8 cellular contexts compared by ENCODE assay signal in genomic region chr5:150489358-150490295, GRCh38. TPM values are rescaled to one million over a fixed set of nuclear protein-coding genes. Genes with fewer than 3 reads are reported as not detected.
DNase-seq lines count a peak whose midpoint lies in the region; ATAC-seq and TF ChIP-seq lines count a peak whose summit lies in the region.

No MANE protein-coding gene starts in this region.

- intact Hi-C loops in sciatic nerve (cut with DNase I) = loop anchor here (10.0 kb wide), 1 partner anchor 45 kb away; no protein-coding TSS in a partner anchor

- 76 to 84% methylated on average over 4 to 9 of the region's 9 CpGs for WGBS in endodermal cell (ENCODE audit: insufficient coverage in 1 of 2, insufficient read length in 1 of 2), 2 experiments

- no peaks in the 10 kb centered on the region for H3K9me3 ChIP-seq in endodermal cell (ENCODE audit: control insufficient read depth, low read length)

- TF ChIP-seq CTCF in GM10266 (IDR thresholded peaks at IDR 0.05; ENCODE audit: control insufficient read depth, insufficient read depth, low read depth, missing control alignments) (no peak), endodermal cell (conservative IDR thresholded peaks at IDR 0.05) (peak; percentile 31)

- H3K36me3 Mint-ChIP-seq in endodermal cell (ENCODE audit: low read depth) = peaks cover 11% of the 10 kb centered on the region

- no peaks in the 10 kb centered on the region for H3K27me3 Mint-ChIP-seq in endodermal cell (ENCODE audit: insufficient read depth)

- H3K4me3 Mint-ChIP-seq in endodermal cell = no peak overlapping the region

- H3K36me3 ChIP-seq in endodermal cell (ENCODE audit: control insufficient read depth, insufficient read depth, low read length) = peaks cover 6% of the 10 kb centered on the region

- no peak overlapping the region for H3K9ac ChIP-seq in endodermal cell (ENCODE audit: extremely low read depth, low read length, poor library complexity, severe bottlenecking)

- H3K4me1 Mint-ChIP-seq in endodermal cell = peaks cover 54% of the 10 kb centered on the region

- peak overlapping the region; percentile 79 for H3K27ac Mint-ChIP-seq in endodermal cell

- no peaks in the 10 kb centered on the region for H3K9me3 Mint-ChIP-seq in endodermal cell

- H3K4me1 ChIP-seq in endodermal cell (ENCODE audit: control insufficient read depth, insufficient read depth, low read length) = peaks cover 14% of the 10 kb centered on the region

- DNase-seq in GM10266 (ENCODE audit: extremely low spot score) (peak; percentile 82), M059J (ENCODE audit: low read depth) (peak; percentile 68), endodermal cell (peak; percentile 77), putamen (ENCODE audit: low spot score) (peak; percentile 80), NCI-H1930 (lab: John Stamatoyannopoulos, UW) (no peak), sciatic nerve (ENCODE audit: low spot score) (no peak), COR-L47 (lab: John Stamatoyannopoulos, UW) (no peak)

- peak; percentile 75 for ATAC-seq in GM21737 (IDR thresholded peaks at IDR 0.05; ENCODE audit: unreplicated experiment)
- ATAC-seq in sciatic nerve = no peak

- no peak overlapping the region for H3K27ac ChIP-seq in endodermal cell (ENCODE audit: low read depth, low read length)

- no peak overlapping the region for H3K4me3 ChIP-seq in endodermal cell (ENCODE audit: low read length)

- H3K27me3 ChIP-seq in endodermal cell (ENCODE audit: control insufficient read depth, insufficient read depth, low read length, poor library complexity, severe bottlenecking) = no peaks in the 10 kb centered on the region

RNA-seq across cellular contexts. Expression of gene NDST1, which starts 18.3 kb away (rescaled TPM):
- 24.3 and 44.2 TPM in 2 replicates for total RNA-seq in M059J (2014; rRNA removed; shearing (Covaris generic))
- 10 to 100 TPM; 53.3 to 71.7 TPM for total RNA-seq in endodermal cell
- polyA plus RNA-seq in endodermal cell (2013, experiment 1 of 2) = 40.7 TPM
- polyA plus RNA-seq in endodermal cell (2013, experiment 2 of 2) = 37.5 TPM
- total RNA-seq in sciatic nerve = 109 TPM

RNA-seq across cellular contexts. Expression of gene RPS14, which starts 40.1 kb away (rescaled TPM):
- 1,412 and 1,643 TPM in 2 replicates for total RNA-seq in M059J (2014; rRNA removed; shearing (Covaris generic))
- 1,000 to 10,000 TPM; 2,313 to 2,316 TPM for total RNA-seq in endodermal cell
- 1,931 TPM for polyA plus RNA-seq in endodermal cell (2013, experiment 1 of 2)
- polyA plus RNA-seq in endodermal cell (2013, experiment 2 of 2) = 1,875 TPM
- total RNA-seq in sciatic nerve = 1,412 TPM

Comparison
In these comparisons a context has a peak if more than half of its experiments do, and no peak if none do; other contexts are left out.
1. DNase-seq: peak in GM10266 (single experiment), M059J (single experiment), endodermal cell (single experiment) and putamen (single experiment); none in NCI-H1930 (0 of 2), sciatic nerve (single experiment) and COR-L47 (single experiment).